In the genomic region with DNA sequence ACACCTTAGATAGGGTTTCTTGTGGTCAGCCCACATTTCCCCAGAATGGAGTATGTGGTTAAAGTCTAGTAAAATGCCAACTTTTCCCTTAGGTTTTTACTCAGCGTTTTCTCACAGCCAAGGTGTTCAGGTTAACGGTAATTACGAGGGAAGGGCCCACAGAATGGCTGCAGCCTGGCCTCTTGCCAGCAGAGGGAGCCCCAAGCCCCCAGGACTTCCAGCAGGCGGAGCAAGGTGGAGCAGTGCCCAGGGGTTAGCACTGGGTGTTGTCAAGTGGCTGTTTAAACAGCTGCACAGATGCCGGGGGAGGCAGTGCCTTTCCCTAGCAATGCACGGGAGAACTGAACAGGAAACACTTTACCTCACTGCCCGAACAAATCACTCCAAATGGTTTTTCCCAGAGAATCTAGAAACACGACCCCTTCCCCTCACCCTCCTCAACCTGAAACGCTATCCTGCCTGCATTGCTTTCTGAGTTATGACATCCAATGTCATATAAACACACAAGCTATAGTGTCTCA, we compare ENCODE assay signal across 8 cellular contexts. TPM values are rescaled to one million over a fixed set of nuclear protein-coding genes. Genes with fewer than 3 reads are reported as not detected.
DNase-seq lines count a peak whose midpoint lies in the region; ATAC-seq and TF ChIP-seq lines count a peak whose summit lies in the region.

No MANE protein-coding gene starts in this region.

- no peak overlapping the region for H3K27ac Mint-ChIP-seq in activated naive CD4-positive, alpha-beta T cell treated with anti-CD3 and anti-CD28 coated beads, Interleukin-2, amount 50 U/mL, for 24 hours

- no peaks in the 10 kb centered on the region for H3K27me3 ChIP-seq in SU-DHL-6 (ENCODE audit: low read length)
- no peaks in the 10 kb centered on the region for H3K27me3 ChIP-seq in aorta (ENCODE audit: control insufficient read depth in 1 of 2, insufficient read depth in 2 of 2, low read length in 1 of 2)

- no peak overlapping the region for H2AFZ ChIP-seq in SU-DHL-6 (ENCODE audit: low read depth, low read length, severe bottlenecking)

- no peaks in the 10 kb centered on the region for H3K9me3 Mint-ChIP-seq in activated naive CD4-positive, alpha-beta T cell treated with anti-CD3 and anti-CD28 coated beads, Interleukin-2, amount 50 U/mL, for 24 hours

- H3K27ac ChIP-seq in SU-DHL-6 (ENCODE audit: low read depth, low read length), result no peak overlapping the region
- no peak overlapping the region for H3K27ac ChIP-seq in aorta (ENCODE audit: low read depth in 1 of 2, low read length in 2 of 2)

- H3K4me3 Mint-ChIP-seq in activated naive CD4-positive, alpha-beta T cell treated with anti-CD3 and anti-CD28 coated beads, Interleukin-2, amount 50 U/mL, for 24 hours, result peak overlapping the region; percentile 30

- H3K9ac ChIP-seq in SU-DHL-6 (ENCODE audit: low read length), result no peak overlapping the region

- TF ChIP-seq CTCF in SU-DHL-6 (IDR thresholded peaks at IDR 0.05; ENCODE audit: insufficient read depth, low read length, poor library complexity, severe bottlenecking), result peak; percentile 100

- H3K4me2 ChIP-seq in SU-DHL-6 (ENCODE audit: low read depth, low read length, poor library complexity, severe bottlenecking), result no peak overlapping the region

- H4K20me1 ChIP-seq in SU-DHL-6 (ENCODE audit: low read depth, low read length), result no peaks in the 10 kb centered on the region

- H3K36me3 ChIP-seq in SU-DHL-6 (ENCODE audit: low read length) (peaks cover 13% of the 10 kb centered on the region), aorta (ENCODE audit: control insufficient read depth in 1 of 2, insufficient read depth in 2 of 2, low read length in 1 of 2) (peaks cover 0 to 15% of the 10 kb centered on the region in 2 donors)

- peaks cover 25% of the 10 kb centered on the region for H3K36me3 Mint-ChIP-seq in activated naive CD4-positive, alpha-beta T cell treated with anti-CD3 and anti-CD28 coated beads, Interleukin-2, amount 50 U/mL, for 24 hours

- no peaks in the 10 kb centered on the region; the same call in 1 of the 2 replicates for H3K79me2 ChIP-seq in SU-DHL-6 (ENCODE audit: insufficient read depth, low read length)

- peaks cover 6% of the 10 kb centered on the region for H3F3A ChIP-seq in SU-DHL-6 (ENCODE audit: insufficient read depth)

- H3K4me3 ChIP-seq in SU-DHL-6 (ENCODE audit: insufficient read depth, low read length, poor library complexity, severe bottlenecking), result no peak overlapping the region
- no peak overlapping the region for H3K4me3 ChIP-seq in aorta (ENCODE audit: low read length in 2 of 2)

- ATAC-seq in GM19463 (IDR thresholded peaks at IDR 0.05; ENCODE audit: unreplicated experiment) (peak; percentile 70), aorta (ENCODE audit: low FRiP score) (peak; percentile 80)

- DNase-seq in Ammon's horn (ENCODE audit: low spot score) (peak; percentile 75), NCI-H128 (lab: John Stamatoyannopoulos, UW; ENCODE audit: unreplicated experiment) (peak; percentile 28), cardiac septum (ENCODE audit: low spot score) (peak; percentile 86), putamen (ENCODE audit: low spot score) (peak; percentile 58), aorta (peak; percentile 71 to 85)

- H3K27me3 Mint-ChIP-seq in activated naive CD4-positive, alpha-beta T cell treated with anti-CD3 and anti-CD28 coated beads, Interleukin-2, amount 50 U/mL, for 24 hours, result no peaks in the 10 kb centered on the region

- no peaks in the 10 kb centered on the region for H3K9me2 ChIP-seq in SU-DHL-6 (replicated peaks; ENCODE audit: insufficient read depth, low read length)

- intact Hi-C loops in cardiac septum (cut with DNase I) (no loop called here), aorta (cut with DNase I) (loop anchor here in 1 of 2 donors (10.0 kb wide), 1 partner anchor 147 kb away; no protein-coding TSS in a partner anchor)

- no peaks in the 10 kb centered on the region for H3K9me3 ChIP-seq in SU-DHL-6 (ENCODE audit: insufficient read depth, low read length)
- no peaks in the 10 kb centered on the region for H3K9me3 ChIP-seq in aorta (ENCODE audit: control insufficient read depth, low read length)

- no peaks in the 10 kb centered on the region for H3K4me1 ChIP-seq in aorta (ENCODE audit: control insufficient read depth in 1 of 2, insufficient read depth in 2 of 2, low read length in 2 of 2)

- WGBS in aorta, 2 donors, result 34 to 35% methylated on average over 9 of the region's 9 CpGs

- H3K4me1 Mint-ChIP-seq in activated naive CD4-positive, alpha-beta T cell treated with anti-CD3 and anti-CD28 coated beads, Interleukin-2, amount 50 U/mL, for 24 hours, result peaks cover 33% of the 10 kb centered on the region

RNA-seq across cellular contexts. Expression of a gene that starts 6.6 kb away (rescaled TPM):
- total RNA-seq in cardiac septum (161 TPM), aorta (10 to 100 TPM; 73.2 to 76.0 TPM)
- polyA plus RNA-seq in aorta, result 10 to 100 TPM; 67.9 to 91.3 TPM

RNA-seq across cellular contexts. Expression of a gene that starts 46.0 kb away (rescaled TPM):
- total RNA-seq in cardiac septum, result 22.3 TPM
- total RNA-seq in aorta, result 10 to 100 TPM; 41.0 to 52.8 TPM
- polyA plus RNA-seq in aorta, result 10 to 100 TPM in 1 of 2 donors, 1 to 10 TPM in 1; 7.5 to 12.4 TPM

Comparison
In these comparisons a context has a peak if more than half of its experiments do, and no peak if none do; other contexts are left out.
1. DNase-seq: peak in every context shown above with its lines; median percentile 86 in cardiac septum; 78 in aorta; 75 in Ammon's horn; 58 in putamen; 28 in NCI-H128.